1 cellular context compared by ENCODE assay signal in genomic region chr20:63216041-63216848, GRCh38.
TF ChIP-seq lines count a peak whose summit lies in the region.

Gene YTHDF1 (minus strand): TSS chr20:63216131. CDS start chr20:63215892, 239 bp downstream.

TF ChIP-seq in HepG2, 621 proteins besides CTCF, POLR2A, EP300 and RAD21 (continued from another document):
- TF ChIP-seq TARDBP (CRISPR knock-in tag; IDR thresholded peaks at IDR 0.05) = peak; percentile 88
- TF ChIP-seq ZNF580 (CRISPR knock-in tag; IDR thresholded peaks at IDR 0.05; ENCODE audit: borderline replicate concordance, low read depth) = peak; percentile 95
- no peak for TF ChIP-seq LCORL (IDR thresholded peaks at IDR 0.05)
- TF ChIP-seq LCORL (CRISPR knock-in tag; IDR thresholded peaks at IDR 0.05) = peak; percentile 91
- peak; percentile 76 to 90 for TF ChIP-seq HMGXB4 (CRISPR knock-in tag; IDR thresholded peaks at IDR 0.05; ENCODE audit: borderline replicate concordance in 1 of 2, low read depth in 1 of 2)
- TF ChIP-seq SALL1 (CRISPR knock-in tag; IDR thresholded peaks at IDR 0.05) = peak; percentile 97
- TF ChIP-seq ZNF687 (CRISPR knock-in tag; IDR thresholded peaks at IDR 0.05) = peak; percentile 96
- TF ChIP-seq ZNF510 (CRISPR knock-in tag; IDR thresholded peaks at IDR 0.05; ENCODE audit: low read depth) = peak; percentile 95; the same call in 1 of the 2 replicates
- TF ChIP-seq ZNF354B (CRISPR knock-in tag; IDR thresholded peaks at IDR 0.05) = peak; percentile 87; the same call in 1 of the 2 replicates
- TF ChIP-seq SAP130 (CRISPR knock-in tag; IDR thresholded peaks at IDR 0.05; ENCODE audit: low read depth) = peak; percentile 93
- peak; percentile 89 for TF ChIP-seq ZBTB2 (CRISPR knock-in tag; IDR thresholded peaks at IDR 0.05; ENCODE audit: low read depth)
- TF ChIP-seq U2AF2 (IDR thresholded peaks at IDR 0.05; ENCODE audit: low read depth, low read length) = no peak
- no peak for TF ChIP-seq GRHL1 (CRISPR knock-in tag; conservative IDR thresholded peaks at IDR 0.05)
- no peak for TF ChIP-seq EHMT2 (IDR thresholded peaks at IDR 0.05; ENCODE audit: borderline replicate concordance, low read depth, low read length)
- TF ChIP-seq SMARCE1 (IDR thresholded peaks at IDR 0.05; ENCODE audit: borderline replicate concordance) = no peak
- peak; percentile 89 for TF ChIP-seq ZNF143 (CRISPR knock-in tag; IDR thresholded peaks at IDR 0.05)
- peak; percentile 91; the same call in 1 of the 2 replicates for TF ChIP-seq ZBTB8A (CRISPR knock-in tag; IDR thresholded peaks at IDR 0.05; ENCODE audit: borderline replicate concordance, low read depth)
- peak; percentile 94; the same call in 1 of the 2 replicates for TF ChIP-seq ZNF775 (CRISPR knock-in tag; IDR thresholded peaks at IDR 0.05; ENCODE audit: borderline replicate concordance)
- TF ChIP-seq ZNF12 (CRISPR knock-in tag; IDR thresholded peaks at IDR 0.05) = peak; percentile 66
- 0 out of 2 replicates have a peak, but pooled peaks have one; percentile 66 for TF ChIP-seq NFATC3 (CRISPR knock-in tag; IDR thresholded peaks at IDR 0.05)
- no peak; the same call in 1 of the 2 replicates for TF ChIP-seq KDM3A (CRISPR knock-in tag; IDR thresholded peaks at IDR 0.05; ENCODE audit: low read depth)
- 0 out of 2 replicates have a peak, but pooled peaks have one; percentile 51 for TF ChIP-seq ZBTB42 (CRISPR knock-in tag; IDR thresholded peaks at IDR 0.05)
- peak; percentile 75 for TF ChIP-seq PTBP1 (IDR thresholded peaks at IDR 0.05; ENCODE audit: low read depth, low read length, poor library complexity, severe bottlenecking)
- no peak for TF ChIP-seq KDM4B (CRISPR knock-in tag; IDR thresholded peaks at IDR 0.05)
- peak; percentile 96 for TF ChIP-seq ZNF256 (CRISPR knock-in tag; conservative IDR thresholded peaks at IDR 0.05)
- TF ChIP-seq ZNF883 (CRISPR knock-in tag; IDR thresholded peaks at IDR 0.05; ENCODE audit: not compliant biosample characterization) = peak; percentile 97
- peak; percentile 81 for TF ChIP-seq POLR2G (IDR thresholded peaks at IDR 0.05; ENCODE audit: low read depth, low read length)
- peak; percentile 99 for TF ChIP-seq ZNF468 (CRISPR knock-in tag; IDR thresholded peaks at IDR 0.05)
- 0 out of 2 replicates have a peak, but pooled peaks have one; percentile 42 for TF ChIP-seq ZFP36L2 (CRISPR knock-in tag; IDR thresholded peaks at IDR 0.05)
- TF ChIP-seq KDM5B (CRISPR knock-in tag; IDR thresholded peaks at IDR 0.05; ENCODE audit: borderline replicate concordance) = peak; percentile 99
- TF ChIP-seq MAFK (conservative IDR thresholded peaks at IDR 0.05 in 1 of 2, IDR thresholded peaks at IDR 0.05 in 1 of 2; ENCODE audit: low read length in 2 of 2) = no peak
- peak; percentile 55 for TF ChIP-seq ZMYM3 (CRISPR knock-in tag; IDR thresholded peaks at IDR 0.05)
- peak; percentile 86 for TF ChIP-seq GMEB2 (CRISPR knock-in tag; IDR thresholded peaks at IDR 0.05; ENCODE audit: low read depth)
- TF ChIP-seq ZNF34 (CRISPR knock-in tag; IDR thresholded peaks at IDR 0.05; ENCODE audit: borderline replicate concordance) = peak; percentile 98
- TF ChIP-seq DRAP1 (CRISPR knock-in tag; IDR thresholded peaks at IDR 0.05) = peak; percentile 52
- TF ChIP-seq CCAR2 (optimal IDR thresholded peaks at IDR 0.05; ENCODE audit: low read depth, low read length) = no peak
- TF ChIP-seq ZNF367 (CRISPR knock-in tag; IDR thresholded peaks at IDR 0.05; ENCODE audit: borderline replicate concordance) = no peak
- peak; percentile 96 for TF ChIP-seq HOXA5 (CRISPR knock-in tag; IDR thresholded peaks at IDR 0.05)
- TF ChIP-seq ZNF567 (CRISPR knock-in tag; IDR thresholded peaks at IDR 0.05; ENCODE audit: borderline replicate concordance) = no peak; the same call in 1 of the 2 replicates
- TF ChIP-seq NFYB (CRISPR knock-in tag; IDR thresholded peaks at IDR 0.05) = peak; percentile 26; the same call in 1 of the 2 replicates
- peak; percentile 55 for TF ChIP-seq TGIF2 (CRISPR knock-in tag; IDR thresholded peaks at IDR 0.05)
- TF ChIP-seq ZNF670 (CRISPR knock-in tag; IDR thresholded peaks at IDR 0.05; ENCODE audit: borderline replicate concordance) = no peak
- peak; percentile 97 for TF ChIP-seq CSRNP1 (CRISPR knock-in tag; IDR thresholded peaks at IDR 0.05)
- peak; percentile 91 for TF ChIP-seq ZFX (CRISPR knock-in tag; IDR thresholded peaks at IDR 0.05; ENCODE audit: low read depth)
- TF ChIP-seq ZNF251 (CRISPR knock-in tag; IDR thresholded peaks at IDR 0.05) = peak; percentile 95
- TF ChIP-seq ATF5 (CRISPR knock-in tag; IDR thresholded peaks at IDR 0.05; ENCODE audit: low read depth) = peak; percentile 98
- TF ChIP-seq ZNF383 (CRISPR knock-in tag; IDR thresholded peaks at IDR 0.05; ENCODE audit: borderline replicate concordance) = peak; percentile 99; the same call in 1 of the 2 replicates
- no peak for TF ChIP-seq NONO (IDR thresholded peaks at IDR 0.05)
- peak; percentile 83 for TF ChIP-seq NONO (CRISPR knock-in tag; conservative IDR thresholded peaks at IDR 0.05)
- no peak for TF ChIP-seq U2AF1 (optimal IDR thresholded peaks at IDR 0.05; ENCODE audit: low read depth, low read length)
- peak; percentile 42; the same call in 1 of the 2 replicates for TF ChIP-seq ZNF3 (CRISPR knock-in tag; IDR thresholded peaks at IDR 0.05)
- no peak for TF ChIP-seq HHEX (CRISPR knock-in tag; IDR thresholded peaks at IDR 0.05)
